Comparison of ENCODE assay signal across 4 cellular contexts in genomic region chr6:32705164-32705563, GRCh38. TPM values are rescaled to one million over a fixed set of nuclear protein-coding genes. Genes with fewer than 3 reads are reported as not detected.
"Had no signal": no experiment of that assay in that cellular context is flagged by ENCODE, and none has a peak within 500 bp of the region (broad histone marks: within the 10 kb centered on the region; RNA-seq: fewer than 3 reads in every experiment).

No MANE protein-coding gene starts in this region.

RNA-seq across cellular contexts. Expression of gene HLA-DQA2, which starts 36.0 kb away (rescaled TPM):
- total RNA-seq: HepG2, HT-29, HT1080, IMR-90 had no signal
- polyA plus RNA-seq: HepG2, IMR-90 had no signal

RNA-seq across cellular contexts. Expression of gene HLA-DQB1, which starts 38.7 kb away (rescaled TPM):
- total RNA-seq: HepG2, HT-29, HT1080, IMR-90 had no signal
- polyA plus RNA-seq: HepG2, IMR-90 had no signal

RNA-seq across cellular contexts. Expression of gene HLA-DQB2, which starts 58.2 kb away (rescaled TPM):
- total RNA-seq: HepG2, HT-29, HT1080, IMR-90 had no signal
- polyA plus RNA-seq: HepG2, IMR-90 had no signal
